In the genomic region with DNA sequence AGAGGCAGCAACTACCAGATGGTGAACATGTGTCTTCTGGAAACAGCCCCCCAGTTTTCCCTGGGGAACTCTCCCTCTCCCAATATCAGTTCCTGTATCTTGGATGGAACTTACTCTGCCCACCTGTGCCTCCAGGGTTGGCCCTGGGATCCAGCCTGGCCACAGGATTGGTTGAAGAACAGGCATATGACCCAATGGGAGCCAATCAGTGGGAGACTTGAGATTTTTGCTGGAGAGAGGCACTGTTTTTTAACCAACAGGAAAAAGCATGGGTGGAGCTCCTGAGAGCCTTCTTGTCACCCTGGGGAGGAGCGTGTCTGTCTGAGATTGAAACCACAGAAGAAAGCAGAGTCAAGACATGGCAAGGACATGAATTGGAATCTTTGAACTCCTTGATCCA, we compare ENCODE assay signal across 27 cellular contexts. TPM values are rescaled to one million over a fixed set of nuclear protein-coding genes. Genes with fewer than 3 reads are reported as not detected.
DNase-seq lines count a peak whose midpoint lies in the region; ATAC-seq and TF ChIP-seq lines count a peak whose summit lies in the region.
"Had no signal": no experiment of that assay in that cellular context is flagged by ENCODE, and none has a peak within 500 bp of the region (broad histone marks: within the 10 kb centered on the region; RNA-seq: fewer than 3 reads in every experiment).

No MANE protein-coding gene starts in this region.

- H3K36me3 Mint-ChIP-seq in H9 (ENCODE audit: insufficient read depth in 1 of 3, low read depth in 3 of 3) (peaks cover 0 to 2% (median 0%) of the 10 kb centered on the region in 3 experiments; a peak in 1 of 7 replicates), endodermal cell (ENCODE audit: low read depth) (no peaks in the 10 kb centered on the region)
- H3K36me3 Mint-ChIP-seq: CD4-positive, CD25-positive, alpha-beta regulatory T cell had no signal

- peak overlapping the region; percentile 90; the same call in 1 of the 2 replicates for H2BK15ac ChIP-seq in H9 (ENCODE audit: low read depth, low read length)

- peaks cover 14 to 26% of the 10 kb centered on the region in 2 experiments for H3K4me1 Mint-ChIP-seq in H9
- H3K4me1 Mint-ChIP-seq in endodermal cell: peaks cover 9% of the 10 kb centered on the region
- H3K4me1 Mint-ChIP-seq: T-helper 17 cell had no signal

- no peak overlapping the region for H2AK5ac ChIP-seq in H9 (ENCODE audit: insufficient read length, low read length)

- no peak overlapping the region for H3K23ac ChIP-seq in H9 (ENCODE audit: insufficient read length, low read depth, low read length)

- H3K27me3 Mint-ChIP-seq in H9 (ENCODE audit: low read depth) (peaks cover 2% of the 10 kb centered on the region), endodermal cell (ENCODE audit: insufficient read depth) (no peaks in the 10 kb centered on the region)
- H3K27me3 Mint-ChIP-seq: progenitor cell of endocrine pancreas had no signal

- H3K9ac ChIP-seq in H9 (ENCODE audit: extremely low read depth, insufficient read length, low read length): no peak overlapping the region
- no peak overlapping the region for H3K9ac ChIP-seq in endodermal cell (ENCODE audit: extremely low read depth, low read length, poor library complexity, severe bottlenecking)

- H3K27ac ChIP-seq in H9 (ENCODE audit: insufficient read length, low read depth, low read length): no peak overlapping the region
- no peak overlapping the region for H3K27ac ChIP-seq in endodermal cell (ENCODE audit: low read depth, low read length)
- H3K27ac ChIP-seq: Peyer's patch, sigmoid colon, SJSA1, thyroid gland had no signal

- H4K20me1 ChIP-seq in H9 (ENCODE audit: control insufficient read depth, insufficient read depth, insufficient read length): no peaks in the 10 kb centered on the region

- no peaks in the 10 kb centered on the region for H3K27me3 ChIP-seq in H9 (ENCODE audit: insufficient read depth, low read length)
- H3K27me3 ChIP-seq in endodermal cell (ENCODE audit: control insufficient read depth, insufficient read depth, low read length, poor library complexity, severe bottlenecking): no peaks in the 10 kb centered on the region
- H3K27me3 ChIP-seq: Peyer's patch, sigmoid colon, SJSA1, thyroid gland had no signal

- H3K27ac Mint-ChIP-seq in H9: no peak overlapping the region
- H3K27ac Mint-ChIP-seq in endodermal cell: no peak overlapping the region
- H3K27ac Mint-ChIP-seq: CD4-positive, CD25-positive, alpha-beta regulatory T cell; dendritic cell treated with granulocyte-macrophage colony-stimulating factor and Interleukin-4, amounts not matched to agents 40 ng/mL and 50 ng/mL, for 4 days; progenitor cell of endocrine pancreas; stimulated activated naive CD8-positive, alpha-beta T cell treated with anti-CD3 and anti-CD28 coated beads, Interleukin-15, Interleukin-2, amounts not matched to agents 100 ng/mL and 50 ng/mL, for 24 hours; T-helper 17 cell had no signal

- no peak overlapping the region for H3K4ac ChIP-seq in H9 (ENCODE audit: low read depth, low read length)

- H3K4me1 ChIP-seq in H9 (ENCODE audit: insufficient read depth, low read length) (peaks cover 3% of the 10 kb centered on the region; the same call in 1 of the 2 replicates), endodermal cell (ENCODE audit: control insufficient read depth, insufficient read depth, low read length) (no peaks in the 10 kb centered on the region)
- H3K4me1 ChIP-seq: Peyer's patch, SJSA1, thyroid gland had no signal

- TF ChIP-seq CTCF in H9 (conservative IDR thresholded peaks at IDR 0.05): no peak
- no peak for TF ChIP-seq CTCF in endodermal cell (conservative IDR thresholded peaks at IDR 0.05)

- H2BK120ac ChIP-seq in H9 (ENCODE audit: low read depth, low read length, poor library complexity, severe bottlenecking): no peak overlapping the region

- no peak overlapping the region for H3K56ac ChIP-seq in H9 (ENCODE audit: insufficient read length, low read depth, low read length)

- H2AFZ ChIP-seq in H9 (ENCODE audit: low read length): no peak overlapping the region

- no peaks in the 10 kb centered on the region for H3K36me3 ChIP-seq in endodermal cell (ENCODE audit: control insufficient read depth, insufficient read depth, low read length)
- H3K36me3 ChIP-seq: Peyer's patch, sigmoid colon, SJSA1, thyroid gland had no signal

- H4K91ac ChIP-seq in H9 (ENCODE audit: insufficient read length, low read depth, low read length): no peak overlapping the region

- H3K9me3 ChIP-seq in H9 (ENCODE audit: control insufficient read depth, low read depth, low read length) (no peaks in the 10 kb centered on the region), endodermal cell (ENCODE audit: control insufficient read depth, low read length) (no peaks in the 10 kb centered on the region)
- H3K9me3 ChIP-seq: Peyer's patch, sigmoid colon, SJSA1, thyroid gland had no signal

- H3K23me2 ChIP-seq in H9 (ENCODE audit: insufficient read length, low read depth, low read length, poor library complexity, severe bottlenecking): no peaks in the 10 kb centered on the region

- H3K14ac ChIP-seq in H9 (ENCODE audit: insufficient read depth, low read length): no peak overlapping the region

- H3T11ph ChIP-seq in H9 (ENCODE audit: low read length): no peak overlapping the region

- H3K79me1 ChIP-seq in H9 (ENCODE audit: insufficient read depth, low read depth, low read length, poor library complexity, severe bottlenecking): no peaks in the 10 kb centered on the region

- DNase-seq in DMS 273 (lab: John Stamatoyannopoulos, UW; ENCODE audit: unreplicated experiment) (peak; percentile 96), H9 (no peak), NCI-H2171 treated with DMSO at 0.1 percent for 48 hours (lab: John Stamatoyannopoulos, UW) (peak; percentile 93), endodermal cell (peak; percentile 69), LoVo (ENCODE audit: low spot score) (no peak), DMS79 (lab: John Stamatoyannopoulos, UW) (no peak)
- DNase-seq in activated CD8-positive, alpha-beta memory T cell treated with anti-CD3 and anti-CD28 coated beads, Interleukin-2, amount 50 U/mL, for 48 hours: no peak
- DNase-seq: activated CD4-positive, alpha-beta T cell treated with anti-CD3 and anti-CD28 coated beads for 4 hours; activated naive CD4-positive, alpha-beta T cell treated with anti-CD3 and anti-CD28 coated beads, Interleukin-2, amount 50 U/mL, for 16 hours; caudate nucleus; GDM1; kidney glomerular epithelial cell; NCI-H1105 treated with DMSO at 0.1 percent for 48 hours; NCI-H446 treated with DMSO at 0.1 percent for 48 hours; Peyer's patch; sigmoid colon; stimulated activated CD4-positive, alpha-beta T cell treated with anti-CD3 and anti-CD28 coated beads, Interleukin-15, amount 100 ng/mL, for 24 hours; T-helper 17 cell; thyroid gland had no signal

- no peak overlapping the region for H4K8ac ChIP-seq in H9 (replicated peaks; ENCODE audit: insufficient read length, low read depth, low read length)

- H2BK20ac ChIP-seq in H9 (ENCODE audit: low read depth, low read length, poor library complexity, severe bottlenecking): no peak overlapping the region

- H3K4me3 Mint-ChIP-seq in H9: no peak overlapping the region
- no peak overlapping the region for H3K4me3 Mint-ChIP-seq in endodermal cell
- H3K4me3 Mint-ChIP-seq: dendritic cell treated with granulocyte-macrophage colony-stimulating factor and Interleukin-4, amounts not matched to agents 40 ng/mL and 50 ng/mL, for 4 days; neural crest cell; stimulated activated naive CD8-positive, alpha-beta T cell treated with anti-CD3 and anti-CD28 coated beads, Interleukin-15, Interleukin-2, amounts not matched to agents 100 ng/mL and 50 ng/mL, for 24 hours; T-helper 17 cell had no signal

- H3K9me3 Mint-ChIP-seq in H9: peaks cover 0 to 3% of the 10 kb centered on the region in 2 experiments; a peak in 1 of 5 replicates
- peaks cover 1% of the 10 kb centered on the region for H3K9me3 Mint-ChIP-seq in endodermal cell
- H3K9me3 Mint-ChIP-seq: dendritic cell treated with granulocyte-macrophage colony-stimulating factor and Interleukin-4, amounts not matched to agents 40 ng/mL and 50 ng/mL, for 4 days; neural crest cell; stimulated activated naive CD8-positive, alpha-beta T cell treated with anti-CD3 and anti-CD28 coated beads, Interleukin-15, Interleukin-2, amounts not matched to agents 100 ng/mL and 50 ng/mL, for 24 hours had no signal

- H3K18ac ChIP-seq in H9 (ENCODE audit: insufficient read length, low read depth, low read length): no peak overlapping the region

- H3K4me3 ChIP-seq in endodermal cell (ENCODE audit: low read length): no peak overlapping the region
- H3K4me3 ChIP-seq: Peyer's patch, sigmoid colon, SJSA1, thyroid gland had no signal

- no peak overlapping the region for H2BK5ac ChIP-seq in H9 (ENCODE audit: insufficient read length, low read length)

- H2BK12ac ChIP-seq in H9 (ENCODE audit: insufficient read length, low read depth, low read length): no peak overlapping the region

- WGBS in H9 (ENCODE audit: extremely low coverage, insufficient read length, low lambda C conversion rate): no CpG with 5 or more reads among the region's 1 CpG
- WGBS in endodermal cell (ENCODE audit: insufficient coverage in 1 of 2, insufficient read length in 1 of 2), 2 experiments: 100% methylated on average over 1 of the region's 1 CpG

- no peaks in the 10 kb centered on the region for H3K79me2 ChIP-seq in H9 (ENCODE audit: insufficient read depth, low read length)

- no peak for ATAC-seq in GM18907 (IDR thresholded peaks at IDR 0.05; ENCODE audit: unreplicated experiment)
- ATAC-seq: T-helper 17 cell had no signal

- no peak overlapping the region for H4K5ac ChIP-seq in H9 (ENCODE audit: insufficient read length, low read depth, low read length)

- H3K4me2 ChIP-seq in H9 (ENCODE audit: insufficient read depth, insufficient read length, low read length): no peak overlapping the region

RNA-seq across cellular contexts. Expression of a gene that starts 33.6 kb away (rescaled TPM):
- total RNA-seq in H9 (2021): 415 and 425 TPM in 2 replicates
- 100 to 1,000 TPM; 344 to 354 TPM for total RNA-seq in endodermal cell
- polyA plus RNA-seq in endodermal cell (2013, experiment 1 of 2): 576 TPM
- polyA plus RNA-seq in endodermal cell (2013, experiment 2 of 2): 530 TPM

RNA-seq across cellular contexts. Expression of a gene that starts 35.3 kb away (rescaled TPM):
- total RNA-seq in H9 (2021) (91.5 and 93.2 TPM in 2 replicates), endodermal cell (100 to 1,000 TPM in 1 of 2 donors, 10 to 100 TPM in 1; 92.8 to 105 TPM)
- 123 TPM for polyA plus RNA-seq in endodermal cell (2013, experiment 1 of 2)
- 104 TPM for polyA plus RNA-seq in endodermal cell (2013, experiment 2 of 2)
- total RNA-seq: CD4-positive, CD25-positive, alpha-beta regulatory T cell; lung microvascular endothelial cell; SJSA1; T-helper 17 cell had no signal
- polyA plus RNA-seq: CD4-positive, CD25-positive, alpha-beta regulatory T cell had no signal

RNA-seq across cellular contexts. Expression of a gene that starts 41.9 kb away (rescaled TPM):
- total RNA-seq in H9 (2021) (70.4 and 77.9 TPM in 2 replicates), endodermal cell (10 to 100 TPM; 31.6 to 34.8 TPM)
- 47.9 TPM for polyA plus RNA-seq in endodermal cell (2013, experiment 1 of 2)
- 46.5 TPM for polyA plus RNA-seq in endodermal cell (2013, experiment 2 of 2)

RNA-seq across cellular contexts. Expression of a gene that starts 42.0 kb away (rescaled TPM):
- total RNA-seq in H9 (2021) (25.9 and 38.5 TPM in 2 replicates), endodermal cell (10 to 100 TPM; 24.5 to 33.2 TPM)
- 23.9 TPM for polyA plus RNA-seq in endodermal cell (2013, experiment 1 of 2)
- polyA plus RNA-seq in endodermal cell (2013, experiment 2 of 2): 22.8 TPM

Comparison
In these comparisons a context has a peak if more than half of its experiments do, and no peak if none do; other contexts are left out.
1. DNase-seq: peak in DMS 273 (single experiment), NCI-H2171 treated with DMSO at 0.1 percent for 48 hours (single experiment) and endodermal cell (single experiment); none in H9 (single experiment), LoVo (single experiment), DMS79 (single experiment) and activated CD8-positive, alpha-beta memory T cell treated with anti-CD3 and anti-CD28 coated beads, Interleukin-2, amount 50 U/mL, for 48 hours (single experiment).